Comparison of ENCODE assay signal across 11 cellular contexts in the genomic region with DNA sequence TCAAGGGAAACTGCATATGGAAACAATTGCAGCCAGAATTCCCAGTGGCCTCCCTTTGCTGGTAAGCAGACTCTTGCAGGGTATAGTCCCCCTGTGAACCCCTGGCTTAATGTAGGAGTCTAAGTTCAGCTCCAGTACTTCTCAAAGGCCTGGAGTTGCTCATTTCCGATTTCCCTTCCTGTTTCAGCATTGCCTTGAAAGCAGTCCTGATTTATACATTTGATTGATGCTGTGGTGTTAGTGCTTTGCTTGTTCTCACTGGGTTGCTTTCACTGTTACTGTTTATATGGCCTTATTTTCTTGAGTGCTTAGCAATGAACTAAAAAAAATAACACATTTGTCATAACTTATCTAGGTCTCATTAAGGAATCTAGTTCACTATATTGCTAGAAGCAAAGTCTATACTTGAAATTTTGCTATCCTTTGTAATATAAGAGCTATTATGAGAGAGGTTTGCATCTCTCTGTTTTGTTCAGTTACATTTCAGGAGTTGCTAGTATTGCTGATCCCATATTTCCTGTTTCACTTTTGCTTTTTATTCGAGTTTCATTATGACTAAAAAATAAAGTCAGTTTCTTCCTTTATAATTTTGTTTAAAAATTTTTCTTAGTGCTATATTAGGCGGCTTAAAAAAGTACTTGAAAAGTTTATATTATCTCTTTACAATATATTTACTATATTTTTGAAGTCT.
A peak's percentile ranks its signal among the peaks of the same experiment; 100 is the strongest.
DNase-seq lines count a peak whose midpoint lies in the region; ATAC-seq, FAIRE-seq and TF ChIP-seq lines count a peak whose summit lies in the region.
"Had no signal": no experiment of that assay in that cellular context is flagged by ENCODE, and none has a peak within 500 bp of the region (broad histone marks: within the 10 kb centered on the region; RNA-seq: fewer than 3 reads in every experiment).

No MANE protein-coding gene starts in this region.

- H3K4me3 ChIP-seq in left lung: no peak overlapping the region

- no peaks in the 10 kb centered on the region for H3K4me1 Mint-ChIP-seq in Calu3 (ENCODE audit: low read depth, unreplicated experiment)

- ATAC-seq in GM18511 (IDR thresholded peaks at IDR 0.05; ENCODE audit: unreplicated experiment) (peak; percentile 81), GM21367 (IDR thresholded peaks at IDR 0.05; ENCODE audit: unreplicated experiment) (peak; percentile 61), HG03159 (IDR thresholded peaks at IDR 0.05; ENCODE audit: unreplicated experiment) (peak; percentile 71), left lung (no peak)
- ATAC-seq: activated CD4-positive, CD25-positive, alpha-beta regulatory T cell treated with anti-CD3 and anti-CD28 coated beads, Interleukin-2, amount 50 U/mL, for 24 hours had no signal

- no peak overlapping the region for H3K27ac ChIP-seq in left lung

- no peaks in the 10 kb centered on the region for H3K36me3 ChIP-seq in left lung

- no peak overlapping the region for H3K4me3 Mint-ChIP-seq in Calu3 (ENCODE audit: low read depth, unreplicated experiment)

- BruUV-seq in Calu3 (replicated peaks; lab: Mats Ljungman, UMichigan): no TSS peak

- H3K27me3 Mint-ChIP-seq in Calu3 (ENCODE audit: unreplicated experiment): peaks cover 66% of the 10 kb centered on the region

- peaks cover 0 to 3% of the 10 kb centered on the region in 2 donors for H3K4me1 ChIP-seq in left lung

- no peaks in the 10 kb centered on the region for H3K27me3 ChIP-seq in left lung

- TF ChIP-seq CTCF in Calu3 (IDR thresholded peaks at IDR 0.05; ENCODE audit: unreplicated experiment) (no peak), left lung (IDR thresholded peaks at IDR 0.05) (no peak)

- CTCF ChIA-PET in Calu3 (lab: Charles Lee): no interaction called here

- no peaks in the 10 kb centered on the region for H3K9me3 Mint-ChIP-seq in Calu3 (ENCODE audit: low read depth, unreplicated experiment)

- intact Hi-C loops in Calu3 (cut with micrococcal nuclease; ENCODE audit: unreplicated experiment): no loop called here
- intact Hi-C loops in left lung (cut with DNase I): no loop called here

- H3K36me3 Mint-ChIP-seq in Calu3 (ENCODE audit: insufficient read depth, unreplicated experiment): no peaks in the 10 kb centered on the region

- no peak overlapping the region for H3K27ac Mint-ChIP-seq in Calu3 (ENCODE audit: unreplicated experiment)

- H3K9me3 ChIP-seq in left lung: no peaks in the 10 kb centered on the region

- FAIRE-seq in frontal cortex (lab: Jason Lieb, UNC): no peak

- DNase-seq in germinal center (ENCODE audit: low spot score) (peak; percentile 7), frontal cortex (ENCODE audit: low spot score in 2 of 2) (no peak), Calu3 (no peak), left lung (no peak), middle frontal gyrus (ENCODE audit: extremely low spot score, low spot score) (no peak)
- DNase-seq: IMR-90, occipital lobe had no signal
